8 cellular contexts compared by ENCODE assay signal in genomic region chr14:76647699-76648298, GRCh38.
DNase-seq lines count a peak whose midpoint lies in the region; ATAC-seq and TF ChIP-seq lines count a peak whose summit lies in the region.

No MANE protein-coding gene starts in this region.

- H2AK5ac ChIP-seq in H9 (ENCODE audit: insufficient read length, low read length) = no peak overlapping the region

- H3K4me1 Mint-ChIP-seq in H9 = peaks cover 13 to 14% of the 10 kb centered on the region in 2 experiments

- peak; percentile 29 for DNase-seq in DMS153 treated with DMSO at 0.1 percent for 48 hours (lab: John Stamatoyannopoulos, UW; ENCODE audit: unreplicated experiment)
- DNase-seq in H9 = peak; percentile 62
- DNase-seq in NCI-H2171 treated with DMSO at 0.1 percent for 48 hours (lab: John Stamatoyannopoulos, UW) = peak; percentile 72
- peak; percentile 1 to 15 for DNase-seq in activated CD4-positive, alpha-beta T cell treated with anti-CD3 and anti-CD28 coated beads, Interleukin-2, amount 50 U/mL, for 48 hours
- no peak for DNase-seq in Right ventricle myocardium superior
- peak; percentile 44 for DNase-seq in renal cortical epithelial cell (ENCODE audit: low read depth)
- no peak for DNase-seq in suprapubic skin (ENCODE audit: low spot score in 2 of 2)
- DNase-seq in UCSD-AML1 (lab: John Stamatoyannopoulos, UW; ENCODE audit: unreplicated experiment) = no peak

- H4K91ac ChIP-seq in H9 (ENCODE audit: insufficient read length, low read depth, low read length) = no peak overlapping the region

- H3K79me2 ChIP-seq in H9 (ENCODE audit: insufficient read depth, low read length) = no peaks in the 10 kb centered on the region

- no peak overlapping the region for H2BK20ac ChIP-seq in H9 (ENCODE audit: low read depth, low read length, poor library complexity, severe bottlenecking)

- no peak overlapping the region for H3T11ph ChIP-seq in H9 (ENCODE audit: low read length)

- H3K36me3 ChIP-seq in suprapubic skin = no peaks in the 10 kb centered on the region

- H2AFZ ChIP-seq in H9 (ENCODE audit: low read length) = no peak overlapping the region

- H3K4me1 ChIP-seq in H9 (ENCODE audit: insufficient read depth, low read length) = no peaks in the 10 kb centered on the region
- H3K4me1 ChIP-seq in suprapubic skin = no peaks in the 10 kb centered on the region

- no peaks in the 10 kb centered on the region for H3K23me2 ChIP-seq in H9 (ENCODE audit: insufficient read length, low read depth, low read length, poor library complexity, severe bottlenecking)

- H4K20me1 ChIP-seq in H9 (ENCODE audit: control insufficient read depth, insufficient read depth, insufficient read length) = no peaks in the 10 kb centered on the region

- H3K27me3 Mint-ChIP-seq in H9 (ENCODE audit: low read depth) = no peaks in the 10 kb centered on the region; the same call in none of the 2 replicates

- H3K4me2 ChIP-seq in H9 (ENCODE audit: insufficient read depth, insufficient read length, low read length) = no peak overlapping the region

- TF ChIP-seq CTCF in H9 (conservative IDR thresholded peaks at IDR 0.05) = peak; percentile 86
- peak in 1 of 2 donors; percentile 68 for TF ChIP-seq CTCF in suprapubic skin (IDR thresholded peaks at IDR 0.05)

- no peaks in the 10 kb centered on the region for H3K27me3 ChIP-seq in H9 (ENCODE audit: insufficient read depth, low read length)
- peaks cover 4% of the 10 kb centered on the region for H3K27me3 ChIP-seq in suprapubic skin

- WGBS in H9 (ENCODE audit: extremely low coverage, insufficient read length, low lambda C conversion rate) = no CpG with 5 or more reads among the region's 7 CpGs
- WGBS in suprapubic skin = 83% methylated on average over 7 of the region's 7 CpGs

- no peak overlapping the region for H3K4me3 Mint-ChIP-seq in H9

- H3K9me3 ChIP-seq in H9 (ENCODE audit: control insufficient read depth, low read depth, low read length) = no peaks in the 10 kb centered on the region
- H3K9me3 ChIP-seq in suprapubic skin = no peaks in the 10 kb centered on the region

- no peaks in the 10 kb centered on the region for H3K36me3 Mint-ChIP-seq in H9 (ENCODE audit: insufficient read depth in 1 of 3, low read depth in 3 of 3)

- TF ChIP-seq EP300 in suprapubic skin (IDR thresholded peaks at IDR 0.05) = no peak

- H3K23ac ChIP-seq in H9 (ENCODE audit: insufficient read length, low read depth, low read length) = no peak overlapping the region

- H3K27ac ChIP-seq in H9 (ENCODE audit: insufficient read length, low read depth, low read length) = no peak overlapping the region
- H3K27ac ChIP-seq in suprapubic skin = no peak overlapping the region

- H3K56ac ChIP-seq in H9 (ENCODE audit: insufficient read length, low read depth, low read length) = no peak overlapping the region

- intact Hi-C loops in Right ventricle myocardium superior (cut with DNase I) = loop anchor here (5.0 kb wide), 1 partner anchor 595 kb away; no protein-coding TSS in a partner anchor

- H3K79me1 ChIP-seq in H9 (ENCODE audit: insufficient read depth, low read depth, low read length, poor library complexity, severe bottlenecking) = no peaks in the 10 kb centered on the region

- H3K18ac ChIP-seq in H9 (ENCODE audit: insufficient read length, low read depth, low read length) = no peak overlapping the region

- H3K9me3 Mint-ChIP-seq in H9 = no peaks in the 10 kb centered on the region

- no peak overlapping the region for H2BK15ac ChIP-seq in H9 (ENCODE audit: low read depth, low read length)

- ATAC-seq in Right ventricle myocardium superior (ENCODE audit: poor library complexity) = peak; percentile 68

- no peak overlapping the region for H2BK120ac ChIP-seq in H9 (ENCODE audit: low read depth, low read length, poor library complexity, severe bottlenecking)

- no peak overlapping the region for H3K14ac ChIP-seq in H9 (ENCODE audit: insufficient read depth, low read length)

- H3K27ac Mint-ChIP-seq in H9 = no peak overlapping the region; a peak in 1 of 7 replicates

- no peak overlapping the region for H3K9ac ChIP-seq in H9 (ENCODE audit: extremely low read depth, insufficient read length, low read length)

- no peak overlapping the region for H2BK12ac ChIP-seq in H9 (ENCODE audit: insufficient read length, low read depth, low read length)

- H2BK5ac ChIP-seq in H9 (ENCODE audit: insufficient read length, low read length) = no peak overlapping the region

- no peak for TF ChIP-seq POLR2A in suprapubic skin (IDR thresholded peaks at IDR 0.05)

- no peak overlapping the region for H4K5ac ChIP-seq in H9 (ENCODE audit: insufficient read length, low read depth, low read length)

- no peak overlapping the region for H4K8ac ChIP-seq in H9 (replicated peaks; ENCODE audit: insufficient read length, low read depth, low read length)

- H3K4ac ChIP-seq in H9 (ENCODE audit: low read depth, low read length) = no peak overlapping the region

- H3K4me3 ChIP-seq in suprapubic skin = no peak overlapping the region

Comparison
In these comparisons a context has a peak if more than half of its experiments do, and no peak if none do; other contexts are left out.
1. DNase-seq: peak in DMS153 treated with DMSO at 0.1 percent for 48 hours (single experiment), H9 (single experiment), NCI-H2171 treated with DMSO at 0.1 percent for 48 hours (single experiment), activated CD4-positive, alpha-beta T cell treated with anti-CD3 and anti-CD28 coated beads, Interleukin-2, amount 50 U/mL, for 48 hours (2 of 2) and renal cortical epithelial cell (single experiment); none in Right ventricle myocardium superior (single experiment), suprapubic skin (0 of 2) and UCSD-AML1 (single experiment).